In genomic region chr18:26839609-26840008, GRCh38 we compare ENCODE assay signal across 39 cellular contexts. TPM values are rescaled to one million over a fixed set of nuclear protein-coding genes. Genes with fewer than 3 reads are reported as not detected.
"Had no signal": no experiment of that assay in that cellular context is flagged by ENCODE, and none has a peak within 500 bp of the region (broad histone marks: within the 10 kb centered on the region; RNA-seq: fewer than 3 reads in every experiment).

No MANE protein-coding gene starts in this region.

- H3K4me3 ChIP-seq: MG63 had no signal

- DNase-seq: Karpas-422, Kasumi-1, MG63, MM.1S, MV-4-11, NCI-H1048, NCI-H1092, NCI-H1092 treated with DMSO at 0.1 percent for 48 hours, NCI-H1105, NCI-H1105 treated with DMSO at 0.1 percent for 48 hours, NCI-H1417, NCI-H1417 treated with DMSO at 0.1 percent for 48 hours, NCI-H1436, NCI-H1436 treated with DMSO at 0.1 percent for 48 hours, NCI-H146, NCI-H1694, NCI-H1694 treated with DMSO at 0.1 percent for 48 hours, NCI-H187, NCI-H187 treated with DMSO at 0.1 percent for 48 hours, NCI-H1930, NCI-H2029, NCI-H2029 treated with DMSO at 0.1 percent for 48 hours, NCI-H2081, NCI-H2081 treated with DMSO at 0.1 percent for 48 hours, NCI-H2107, NCI-H2171, NCI-H2171 treated with DMSO at 0.1 percent for 48 hours, NCI-H2227 treated with DMSO at 0.1 percent for 48 hours, NCI-H226, NCI-H345, NCI-H446, NCI-H446 treated with DMSO at 0.1 percent for 48 hours, NCI-H510A, NCI-H510A treated with DMSO at 0.1 percent for 48 hours, NCI-H524 had no signal

- H3K9me3 ChIP-seq: MG63 had no signal

- H3K36me3 ChIP-seq: MG63 had no signal

- H3K27me3 ChIP-seq: MG63 had no signal

RNA-seq across cellular contexts. Expression of gene AQP4, which starts 25.9 kb away (rescaled TPM):
- total RNA-seq: LHCN-M2, M059J, MCF 10A, NCI-H460 had no signal
